9 cellular contexts compared by ENCODE assay signal in the genomic region with DNA sequence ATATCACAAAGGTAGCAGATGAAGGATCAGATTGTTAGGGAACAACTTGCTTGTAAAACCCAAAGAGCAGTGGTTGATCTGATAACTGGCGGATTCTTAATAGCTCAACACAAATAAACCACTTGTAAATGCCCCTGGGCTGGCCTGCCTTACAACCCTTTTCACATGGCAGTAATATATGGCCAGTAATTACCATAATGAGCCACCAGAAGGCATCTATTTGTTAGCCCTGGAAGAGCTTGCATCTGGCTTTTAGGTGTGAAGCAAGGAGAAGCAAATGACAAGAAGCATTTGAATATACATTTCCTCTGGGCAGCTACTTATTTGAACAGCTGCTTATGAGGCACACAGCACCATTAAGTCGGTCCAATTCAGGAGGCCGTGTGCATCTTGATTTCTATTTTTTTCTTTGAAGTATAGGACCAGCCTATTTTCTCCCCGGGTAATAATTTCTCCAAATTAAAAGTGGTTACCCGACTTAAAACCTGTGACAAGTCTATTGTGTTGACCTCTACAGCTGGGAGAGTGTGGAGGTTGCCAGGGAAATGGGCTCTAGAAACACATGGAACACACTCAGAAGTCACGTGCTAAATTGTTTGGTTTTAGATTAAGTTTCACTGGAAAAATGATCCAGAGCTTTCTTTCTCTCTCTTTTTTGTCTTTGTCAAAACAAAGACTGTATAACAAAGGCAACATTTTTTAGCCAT.
DNase-seq lines count a peak whose midpoint lies in the region; ATAC-seq and TF ChIP-seq lines count a peak whose summit lies in the region.
"Had no signal": no experiment of that assay in that cellular context is flagged by ENCODE, and none has a peak within 500 bp of the region (broad histone marks: within the 10 kb centered on the region; RNA-seq: fewer than 3 reads in every experiment).

No MANE protein-coding gene starts in this region.

- in situ Hi-C loops in G401 (cut with HindIII; ENCODE audit: low sequenced_read_pairs) = no loop called here

- no peak overlapping the region for H3K4me3 Mint-ChIP-seq in activated CD4-positive, alpha-beta T cell treated with anti-CD3 and anti-CD28 coated beads, Interleukin-2, amount 10 ng/mL, durations not matched to agents 24 days and 14 days
- peak overlapping the region; percentile 29 for H3K4me3 Mint-ChIP-seq in type B pancreatic cell

- peak; percentile 4 for DNase-seq in activated CD4-positive, alpha-beta T cell treated with anti-CD3 and anti-CD28 coated beads, Interleukin-2, amount 10 ng/mL, durations not matched to agents 24 days and 14 days
- no peak for DNase-seq in activated CD4-positive, alpha-beta T cell treated with anti-CD3 and anti-CD28 coated beads, Interleukin-2, amount 50 U/mL, for 4 hours
- peak; percentile 94 for DNase-seq in NCI-H345 treated with DMSO at 0.1 percent for 48 hours (lab: John Stamatoyannopoulos, UW; ENCODE audit: unreplicated experiment)
- DNase-seq in dermis blood vessel endothelial cell = peak; percentile 45
- no peak for DNase-seq in type B pancreatic cell (ENCODE audit: extremely low spot score, unreplicated experiment)
- no peak for DNase-seq in G401 (ENCODE audit: low spot score)
- DNase-seq: NK-92 treated with Interleukin-12 subunit alpha and Interleukin-12 subunit beta, amount 100 ng/mL, for 24 hours had no signal

- peaks cover 16% of the 10 kb centered on the region for H3K27me3 Mint-ChIP-seq in activated CD4-positive, alpha-beta T cell treated with anti-CD3 and anti-CD28 coated beads, Interleukin-2, amount 10 ng/mL, durations not matched to agents 24 days and 14 days
- H3K27me3 Mint-ChIP-seq in type B pancreatic cell = peaks cover 6% of the 10 kb centered on the region

- no peak overlapping the region for H3K27ac Mint-ChIP-seq in activated CD4-positive, alpha-beta T cell treated with anti-CD3 and anti-CD28 coated beads, Interleukin-2, amount 10 ng/mL, durations not matched to agents 24 days and 14 days
- H3K27ac Mint-ChIP-seq in type B pancreatic cell = peak overlapping the region; percentile 30

- ATAC-seq in HG02623 (IDR thresholded peaks at IDR 0.05; ENCODE audit: unreplicated experiment) = no peak
- ATAC-seq in HG03108 (IDR thresholded peaks at IDR 0.05; ENCODE audit: unreplicated experiment) = no peak

- H3K36me3 Mint-ChIP-seq in activated CD4-positive, alpha-beta T cell treated with anti-CD3 and anti-CD28 coated beads, Interleukin-2, amount 10 ng/mL, durations not matched to agents 24 days and 14 days (ENCODE audit: low read depth) = no peaks in the 10 kb centered on the region
- H3K36me3 Mint-ChIP-seq in type B pancreatic cell = no peaks in the 10 kb centered on the region

- no peaks in the 10 kb centered on the region for H3K4me1 Mint-ChIP-seq in activated CD4-positive, alpha-beta T cell treated with anti-CD3 and anti-CD28 coated beads, Interleukin-2, amount 10 ng/mL, durations not matched to agents 24 days and 14 days
- peaks cover 61% of the 10 kb centered on the region for H3K4me1 Mint-ChIP-seq in type B pancreatic cell (ENCODE audit: unreplicated experiment)

- intact Hi-C loops in activated CD4-positive, alpha-beta T cell treated with anti-CD3 and anti-CD28 coated beads, Interleukin-2, amount 10 ng/mL, durations not matched to agents 24 days and 14 days (cut with micrococcal nuclease) = no loop called here

- no peaks in the 10 kb centered on the region for H3K9me3 Mint-ChIP-seq in activated CD4-positive, alpha-beta T cell treated with anti-CD3 and anti-CD28 coated beads, Interleukin-2, amount 10 ng/mL, durations not matched to agents 24 days and 14 days
- H3K9me3 Mint-ChIP-seq in type B pancreatic cell = no peaks in the 10 kb centered on the region

- TF ChIP-seq CTCF in type B pancreatic cell (conservative IDR thresholded peaks at IDR 0.05) = peak; percentile 35

Comparison
In these comparisons a context has a peak if more than half of its experiments do, and no peak if none do; other contexts are left out.
1. DNase-seq: peak in activated CD4-positive, alpha-beta T cell treated with anti-CD3 and anti-CD28 coated beads, Interleukin-2, amount 10 ng/mL, durations not matched to agents 24 days and 14 days (single experiment), NCI-H345 treated with DMSO at 0.1 percent for 48 hours (single experiment) and dermis blood vessel endothelial cell (single experiment); none in activated CD4-positive, alpha-beta T cell treated with anti-CD3 and anti-CD28 coated beads, Interleukin-2, amount 50 U/mL, for 4 hours (0 of 2), type B pancreatic cell (single experiment) and G401 (single experiment).